Comparison of ENCODE assay signal across 8 cellular contexts in genomic region chr2:20447437-20448245, GRCh38. TPM values are rescaled to one million over a fixed set of nuclear protein-coding genes. Genes with fewer than 3 reads are reported as not detected.
DNase-seq lines count a peak whose midpoint lies in the region; ATAC-seq and TF ChIP-seq lines count a peak whose summit lies in the region.

No MANE protein-coding gene starts in this region.

- TF ChIP-seq CTCF in fibroblast of mammary gland (conservative IDR thresholded peaks at IDR 0.05; ENCODE audit: control insufficient read depth, insufficient read depth, low read depth, low read length), result no peak
- no peak for TF ChIP-seq CTCF in nephron (IDR thresholded peaks at IDR 0.05; ENCODE audit: unreplicated experiment in 3 of 3)

- H3K4me3 Mint-ChIP-seq in activated CD8-positive, alpha-beta T cell treated with anti-CD3 and anti-CD28 coated beads, Interleukin-2, amount 10 ng/mL, durations not matched to agents 7 days and 5 days, result peak overlapping the region; percentile 54
- H3K4me3 Mint-ChIP-seq in nephron, result peak overlapping the region; percentile 91 to 98 (median 94)

- CTCF ChIA-PET in activated CD8-positive, alpha-beta T cell treated with anti-CD3 and anti-CD28 coated beads, Interleukin-2, amount 10 ng/mL, durations not matched to agents 7 days and 5 days (lab: Charles Lee), result interaction anchor here (0.8 to 2.8 kb wide), 13 partner anchors 10 to 213 kb away, joined by 3 to 35 read pairs (median 5); partner anchors contain the start of gene HS1BP3

- DNase-seq in COR-L47 (lab: John Stamatoyannopoulos, UW) (peak; percentile 41), HuH-7 (ENCODE audit: low spot score) (peak; percentile 37), fibroblast of mammary gland (ENCODE audit: low read depth) (peak; percentile 41), KG1 (lab: John Stamatoyannopoulos, UW) (no peak)
- no peak for DNase-seq in activated CD8-positive, alpha-beta T cell treated with anti-CD3 and anti-CD28 coated beads, Interleukin-2, amount 10 ng/mL, durations not matched to agents 7 days and 5 days

- H3K27me3 Mint-ChIP-seq in activated CD8-positive, alpha-beta T cell treated with anti-CD3 and anti-CD28 coated beads, Interleukin-2, amount 10 ng/mL, durations not matched to agents 7 days and 5 days (ENCODE audit: low read depth), result peaks cover 42% of the 10 kb centered on the region
- H3K27me3 Mint-ChIP-seq in nephron (ENCODE audit: low read depth), result peaks cover 6% of the 10 kb centered on the region

- H3K4me1 Mint-ChIP-seq in activated CD8-positive, alpha-beta T cell treated with anti-CD3 and anti-CD28 coated beads, Interleukin-2, amount 10 ng/mL, durations not matched to agents 7 days and 5 days (ENCODE audit: low read depth), result peaks cover 4% of the 10 kb centered on the region
- H3K4me1 Mint-ChIP-seq in nephron, result peaks cover 53% of the 10 kb centered on the region

- no peaks in the 10 kb centered on the region for H3K36me3 Mint-ChIP-seq in activated CD8-positive, alpha-beta T cell treated with anti-CD3 and anti-CD28 coated beads, Interleukin-2, amount 10 ng/mL, durations not matched to agents 7 days and 5 days (ENCODE audit: low read depth)
- H3K36me3 Mint-ChIP-seq in nephron (ENCODE audit: low read depth), result peaks cover 11% of the 10 kb centered on the region

- POLR2A ChIA-PET in activated CD8-positive, alpha-beta T cell treated with anti-CD3 and anti-CD28 coated beads, Interleukin-2, amount 10 ng/mL, durations not matched to agents 7 days and 5 days (lab: Charles Lee), result interaction anchor here (0.6 to 1.6 kb wide), 7 partner anchors 11 to 375 kb away, joined by 3 to 15 read pairs (median 8); partner anchors contain the start of genes HS1BP3 and LDAH

- H3K27ac Mint-ChIP-seq in activated CD8-positive, alpha-beta T cell treated with anti-CD3 and anti-CD28 coated beads, Interleukin-2, amount 10 ng/mL, durations not matched to agents 7 days and 5 days, result peak overlapping the region; percentile 43
- peak overlapping the region; percentile 83 to 97 (median 92) for H3K27ac Mint-ChIP-seq in nephron

- no peaks in the 10 kb centered on the region for H3K9me3 Mint-ChIP-seq in activated CD8-positive, alpha-beta T cell treated with anti-CD3 and anti-CD28 coated beads, Interleukin-2, amount 10 ng/mL, durations not matched to agents 7 days and 5 days (ENCODE audit: insufficient read depth)
- no peaks in the 10 kb centered on the region for H3K9me3 Mint-ChIP-seq in nephron

- peak overlapping the region; percentile 87 for H3K4me3 ChIP-seq in fibroblast of mammary gland (ENCODE audit: control insufficient read depth, low read depth, low read length)

- ATAC-seq in GM19395 (IDR thresholded peaks at IDR 0.05; ENCODE audit: unreplicated experiment), result peak; percentile 18
- peak; percentile 8 for ATAC-seq in activated CD8-positive, alpha-beta T cell treated with anti-CD3 and anti-CD28 coated beads, Interleukin-2, amount 10 ng/mL, durations not matched to agents 7 days and 5 days
- no peak for ATAC-seq in GM19328 (IDR thresholded peaks at IDR 0.05; ENCODE audit: unreplicated experiment)

RNA-seq across cellular contexts. Expression of gene RHOB, which starts 0.8 kb away (rescaled TPM):
- 1 to 10 TPM; 1.2 to 1.3 TPM for total RNA-seq in activated CD8-positive, alpha-beta T cell treated with anti-CD3 and anti-CD28 coated beads, Interleukin-2, amount 10 ng/mL, durations not matched to agents 7 days and 5 days

Comparison
In these comparisons a context has a peak if more than half of its experiments do, and no peak if none do; other contexts are left out.
1. DNase-seq: peak in COR-L47 (single experiment), HuH-7 (single experiment) and fibroblast of mammary gland (single experiment); none in activated CD8-positive, alpha-beta T cell treated with anti-CD3 and anti-CD28 coated beads, Interleukin-2, amount 10 ng/mL, durations not matched to agents 7 days and 5 days (single experiment) and KG1 (single experiment).